ENCODE assay signal across 24 cellular contexts in genomic region chr4:47696823-47697222, GRCh38.
"Had no signal": no experiment of that assay in that cellular context is flagged by ENCODE, and none has a peak within 500 bp of the region (broad histone marks: within the 10 kb centered on the region; RNA-seq: fewer than 3 reads in every experiment).

No MANE protein-coding gene starts in this region.

- H3K79me2 ChIP-seq: hepatocyte had no signal

- H3K36me3 ChIP-seq: heart left ventricle, pancreas, prostate gland, right lobe of liver, tibial nerve, upper lobe of left lung, vagina had no signal

- DNase-seq: heart left ventricle; islet precursor cell; naive thymus-derived CD8-positive, alpha-beta T cell; nucleus accumbens; pancreas; posterior cingulate gyrus; retina; right lobe of liver; stimulated activated CD4-positive, alpha-beta T cell treated with anti-CD3 and anti-CD28 coated beads, Interleukin-1b, Interleukin-23, amount 100 ng/mL, for 48 hours; stimulated activated CD4-positive, alpha-beta T cell treated with anti-CD3 and anti-CD28 coated beads, Interleukin-2, amount 100 ng/mL, for 48 hours; stimulated activated CD4-positive, alpha-beta T cell treated with anti-CD3 and anti-CD28 coated beads, Interleukin-4, amount 100 ng/mL, for 4 hours; stimulated activated CD8-positive, alpha-beta memory T cell treated with anti-CD3 and anti-CD28 coated beads, Interleukin-4, amount 100 ng/mL, for 48 hours; stimulated activated naive CD4-positive, alpha-beta T cell treated with Interleukin-2 at 50 U/mL for 16 hours; stimulated activated naive CD8-positive, alpha-beta T cell treated with anti-CD3 and anti-CD28 coated beads, Interleukin-15, amount 100 ng/mL, for 72 hours; substantia nigra had no signal

- H3K27ac ChIP-seq: hepatocyte, pancreas, prostate gland, right lobe of liver, tibial nerve, upper lobe of left lung, vagina had no signal

- H3K4me1 ChIP-seq: pancreas, right lobe of liver, tibial nerve, vagina had no signal

- H3K9me3 ChIP-seq: heart left ventricle, pancreas, prostate gland, right lobe of liver, tibial nerve, upper lobe of left lung, vagina had no signal

- H3K27me3 ChIP-seq: pancreas, right lobe of liver, tibial nerve, upper lobe of left lung, vagina had no signal

- H3K4me3 ChIP-seq: heart left ventricle, hepatocyte, lung, pancreas, prostate gland, right lobe of liver, smooth muscle cell, tibial nerve, upper lobe of left lung, vagina had no signal

- H3K4me2 ChIP-seq: hepatocyte, smooth muscle cell had no signal

- H2AFZ ChIP-seq: hepatocyte had no signal

- ATAC-seq: left lobe of liver; naive thymus-derived CD8-positive, alpha-beta T cell; pancreas; right lobe of liver; stimulated activated memory B cell treated with anti-CD40 and anti-IgM and Interleukin-4, amounts not matched to agents 10 μg/mL and 1 μg/mL and 100 μg/mL, for 72 hours; stimulated activated naive CD8-positive, alpha-beta T cell treated with anti-CD3 and anti-CD28 coated beads, Interleukin-15, amount 100 ng/mL, for 72 hours had no signal
